Comparison of ENCODE assay signal across 23 cellular contexts in the genomic region with DNA sequence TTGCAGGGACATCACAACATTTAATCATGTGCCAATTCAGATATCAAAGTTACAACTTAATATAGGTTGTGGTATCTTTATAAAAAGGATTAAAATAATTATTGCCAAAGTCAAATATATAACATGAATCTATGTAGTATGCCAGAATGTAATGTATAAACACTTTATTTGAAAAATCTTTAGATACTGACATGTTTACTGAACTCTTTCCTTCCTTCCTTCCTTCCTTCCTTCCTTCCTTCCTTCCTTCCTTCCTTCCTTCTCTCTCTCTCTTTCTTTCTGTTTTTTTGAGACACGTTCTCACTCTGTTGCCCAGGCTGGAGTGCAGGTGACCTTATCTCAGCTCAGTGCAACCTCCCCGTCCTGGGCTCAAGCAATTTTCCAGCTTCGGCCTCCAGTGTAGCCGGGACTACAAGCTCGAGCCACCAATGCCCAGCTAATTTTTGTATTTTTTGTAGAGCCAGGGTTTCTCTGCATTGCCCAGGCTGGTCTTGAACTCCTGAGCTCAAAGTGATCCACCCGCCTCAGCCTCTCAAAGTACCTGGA.
"Had no signal": no experiment of that assay in that cellular context is flagged by ENCODE, and none has a peak within 500 bp of the region (broad histone marks: within the 10 kb centered on the region; RNA-seq: fewer than 3 reads in every experiment).

No MANE protein-coding gene starts in this region.

- H3K4me1 Mint-ChIP-seq: natural killer cell; stimulated activated naive CD8-positive, alpha-beta T cell treated with anti-CD3 and anti-CD28 coated beads, Interleukin-15, amount 100 ng/mL, for 72 hours had no signal

- H3K36me3 Mint-ChIP-seq: memory B cell, natural killer cell had no signal

- H3K27me3 Mint-ChIP-seq: memory B cell had no signal

- H3K27ac Mint-ChIP-seq: memory B cell, natural killer cell had no signal

- DNase-seq: cortex of kidney; dorsolateral prefrontal cortex; effector CD4-positive, alpha-beta T cell; kidney; natural killer cell; nucleus accumbens; stimulated activated CD4-positive, alpha-beta T cell treated with anti-CD3 and anti-CD28 coated beads, Interleukin-12 subunit alpha, Interleukin-12 subunit beta, amount 100 ng/mL, for 4 hours; stimulated activated CD4-positive, alpha-beta T cell treated with anti-CD3 and anti-CD28 coated beads, Interleukin-1b, Interleukin-23, amount 100 ng/mL, for 48 hours; stimulated activated CD4-positive, alpha-beta T cell treated with anti-CD3 and anti-CD28 coated beads, Interleukin-4, amount 100 ng/mL, for 1 hour; stimulated activated CD8-positive, alpha-beta memory T cell treated with anti-CD3 and anti-CD28 coated beads, Interleukin-4, amount 100 ng/mL, for 48 hours; stimulated activated naive CD4-positive, alpha-beta T cell; stimulated activated naive CD8-positive, alpha-beta T cell treated with anti-CD3 and anti-CD28 coated beads, Interleukin-15, amount 100 ng/mL, for 72 hours; transverse colon; upper lobe of right lung; uterus had no signal

- H3K36me3 ChIP-seq: prostate gland, right atrium auricular region, suprapubic skin, transverse colon, upper lobe of right lung, uterus had no signal

- H3K4me3 Mint-ChIP-seq: memory B cell; natural killer cell; stimulated activated naive CD8-positive, alpha-beta T cell treated with anti-CD3 and anti-CD28 coated beads, Interleukin-15, amount 100 ng/mL, for 72 hours had no signal

- H3K27ac ChIP-seq: dorsolateral prefrontal cortex, prostate gland, right atrium auricular region, suprapubic skin, upper lobe of right lung had no signal

- H3K4me1 ChIP-seq: prostate gland, right atrium auricular region, suprapubic skin, upper lobe of right lung, uterus had no signal

- H3K27me3 ChIP-seq: dorsolateral prefrontal cortex, right atrium auricular region, suprapubic skin, transverse colon, upper lobe of right lung, uterus had no signal

- H3K4me2 ChIP-seq: smooth muscle cell had no signal

- ATAC-seq: left lobe of liver; natural killer cell; sciatic nerve; stimulated activated naive CD8-positive, alpha-beta T cell treated with anti-CD3 and anti-CD28 coated beads, Interleukin-15, amount 100 ng/mL, for 72 hours; upper lobe of right lung had no signal

- H3K4me3 ChIP-seq: dorsolateral prefrontal cortex, lung, prostate gland, right atrium auricular region, smooth muscle cell, suprapubic skin, transverse colon, upper lobe of right lung, uterus had no signal

- H3K9me3 ChIP-seq: prostate gland, right atrium auricular region, suprapubic skin, transverse colon, upper lobe of right lung, uterus had no signal

- H3K9me3 Mint-ChIP-seq: memory B cell; natural killer cell; stimulated activated naive CD8-positive, alpha-beta T cell treated with anti-CD3 and anti-CD28 coated beads, Interleukin-15, amount 100 ng/mL, for 72 hours had no signal
